Comparison of ENCODE assay signal across 8 cellular contexts in genomic region chr1:194225781-194226180, GRCh38.
DNase-seq lines count a peak whose midpoint lies in the region; ATAC-seq lines count a peak whose summit lies in the region.

No MANE protein-coding gene starts in this region.

- H3K36me3 Mint-ChIP-seq in effector memory CD8-positive, alpha-beta T cell (ENCODE audit: insufficient read depth): no peaks in the 10 kb centered on the region

- ATAC-seq in GM18868 (IDR thresholded peaks at IDR 0.05; ENCODE audit: unreplicated experiment) (peak; percentile 76), HG02642 (IDR thresholded peaks at IDR 0.05; ENCODE audit: poor library complexity, unreplicated experiment) (peak; percentile 89), esophagus mucosa (no peak)
- ATAC-seq in effector memory CD8-positive, alpha-beta T cell (replicated peaks): peak; percentile 98

- H3K4me3 Mint-ChIP-seq in effector memory CD8-positive, alpha-beta T cell: peak overlapping the region in 1 of 2 donors; percentile 34

- H3K36me3 ChIP-seq in KOPT-K1 (ENCODE audit: insufficient read depth, low read length): no peaks in the 10 kb centered on the region

- no peaks in the 10 kb centered on the region for H3K27me3 Mint-ChIP-seq in effector memory CD8-positive, alpha-beta T cell

- peaks cover 0 to 8% of the 10 kb centered on the region in 2 donors for H3K9me3 Mint-ChIP-seq in effector memory CD8-positive, alpha-beta T cell

- no peak overlapping the region for H3K27ac Mint-ChIP-seq in effector memory CD8-positive, alpha-beta T cell

- H3K4me1 Mint-ChIP-seq in effector memory CD8-positive, alpha-beta T cell (ENCODE audit: low read depth in 2 of 2): peaks cover 7 to 9% of the 10 kb centered on the region in 2 donors

- DNase-seq in effector memory CD8-positive, alpha-beta T cell: peak in 1 of 3 experiments; percentile 2
- DNase-seq in NCI-H2081 treated with DMSO at 0.1 percent for 48 hours (lab: John Stamatoyannopoulos, UW): no peak
- no peak for DNase-seq in hippocampal formation (lab: John Stamatoyannopoulos, UW)
- no peak for DNase-seq in ecto neural progenitor cell (ENCODE audit: low spot score)

- H3K27ac ChIP-seq in KOPT-K1 (ENCODE audit: low read depth, low read length, poor library complexity, severe bottlenecking): peak overlapping the region; percentile 31

- H3K9me3 ChIP-seq in KOPT-K1 (ENCODE audit: insufficient read depth, low read length, poor library complexity, severe bottlenecking): peaks cover 18% of the 10 kb centered on the region
